Comparison of ENCODE assay signal across 22 cellular contexts in the genomic region with DNA sequence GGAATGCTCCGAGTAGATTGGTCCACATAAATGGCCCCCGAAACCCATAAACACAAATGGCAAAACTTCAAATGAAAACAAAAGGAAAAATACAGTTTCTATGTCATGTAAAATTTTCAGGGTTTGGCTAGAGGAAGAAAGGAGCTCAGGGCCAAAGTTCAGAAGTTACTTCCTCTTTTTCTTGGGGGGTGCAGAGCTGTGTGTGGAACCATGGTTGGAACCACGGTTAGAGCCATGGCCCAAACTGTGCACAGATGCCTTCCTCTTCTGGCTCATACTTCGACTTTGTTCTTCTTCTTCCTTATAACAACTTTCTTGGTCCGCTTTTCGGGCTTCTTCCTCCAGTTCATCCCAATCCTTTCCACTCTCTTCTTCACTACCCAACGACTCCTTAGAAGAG. TPM values are rescaled to one million over a fixed set of nuclear protein-coding genes. Genes with fewer than 3 reads are reported as not detected.
DNase-seq lines count a peak whose midpoint lies in the region; ATAC-seq and TF ChIP-seq lines count a peak whose summit lies in the region.
"Had no signal": no experiment of that assay in that cellular context is flagged by ENCODE, and none has a peak within 500 bp of the region (broad histone marks: within the 10 kb centered on the region; RNA-seq: fewer than 3 reads in every experiment).

No MANE protein-coding gene starts in this region.

- ATAC-seq in HG02678 (IDR thresholded peaks at IDR 0.05; ENCODE audit: unreplicated experiment) (no peak), PC-3 (no peak)
- ATAC-seq: GM23338, HCT116 had no signal

- peak; percentile 45 for DNase-seq in KBM-7
- DNase-seq in NB4 (ENCODE audit: low read depth): peak; percentile 32
- DNase-seq in RPMI8226: peak; percentile 31
- DNase-seq in T-helper 9 cell: no peak
- no peak for DNase-seq in DMS 273 (lab: John Stamatoyannopoulos, UW; ENCODE audit: unreplicated experiment)
- no peak for DNase-seq in PC-3
- DNase-seq: CD4-positive, alpha-beta T cell; COR-L47; DMS 273 treated with DMSO at 0.1 percent for 48 hours; DMS79 treated with DMSO at 0.1 percent for 48 hours; IMR-90; NCI-H1105; NCI-H146; NCI-H2029; NCI-H2227 treated with DMSO at 0.1 percent for 48 hours; NCI-H510A treated with DMSO at 0.1 percent for 48 hours; NCI-H748 treated with DMSO at 0.1 percent for 48 hours; PC-9 had no signal

- no TSS peak for BruUV-seq in PC-3 (replicated peaks; lab: Mats Ljungman, UMichigan)

- H3K9ac ChIP-seq in PC-3 (ENCODE audit: low read length): no peak overlapping the region

- no peaks in the 10 kb centered on the region for H3K27me3 ChIP-seq in PC-3 (ENCODE audit: low read length)
- H3K27me3 ChIP-seq: SJSA1 had no signal

- in situ Hi-C loops in KBM-7 (cut with MboI; ENCODE audit: low pct_unique_long_range_greater_than_20kb, low sequenced_read_pairs): no loop called here

- H3K9me3 ChIP-seq in PC-3 (ENCODE audit: low read length): no peaks in the 10 kb centered on the region
- H3K9me3 ChIP-seq: SJSA1 had no signal

- H3K9me2 ChIP-seq in PC-3 (replicated peaks; ENCODE audit: low read length): no peaks in the 10 kb centered on the region

- H4K20me1 ChIP-seq in PC-3 (ENCODE audit: low read length): no peaks in the 10 kb centered on the region

- no peak overlapping the region for H3K27ac ChIP-seq in PC-3 (ENCODE audit: low read length)
- H3K27ac ChIP-seq: PC-9, SJSA1 had no signal

- H3F3A ChIP-seq in PC-3 (ENCODE audit: low read length, unreplicated experiment): no peaks in the 10 kb centered on the region

- no peaks in the 10 kb centered on the region for H3K4me1 ChIP-seq in PC-3 (ENCODE audit: insufficient read depth, low read length)
- H3K4me1 ChIP-seq: SJSA1 had no signal

- H3K36me3 ChIP-seq in PC-3 (ENCODE audit: low read depth, low read length): no peaks in the 10 kb centered on the region
- H3K36me3 ChIP-seq: SJSA1 had no signal

- POLR2A ChIA-PET in PC-3 (lab: Charles Lee; ENCODE audit: unreplicated experiment): no interaction called here

- no peak for TF ChIP-seq CTCF in NB4 (IDR thresholded peaks at IDR 0.05; ENCODE audit: low read depth, low read length)
- no peak for TF ChIP-seq CTCF in PC-3 (conservative IDR thresholded peaks at IDR 0.05; ENCODE audit: low read depth, low read length)

- no peaks in the 10 kb centered on the region for H3K79me2 ChIP-seq in PC-3 (ENCODE audit: low read length)

- intact Hi-C loops in PC-3 (cut with micrococcal nuclease): no loop called here

- CTCF ChIA-PET in PC-3 (lab: Charles Lee): no interaction called here

- no peak overlapping the region for H3K4me3 ChIP-seq in NB4 (ENCODE audit: low read depth, low read length)
- H3K4me3 ChIP-seq in PC-3 (ENCODE audit: low read length): no peak overlapping the region
- H3K4me3 ChIP-seq: GM23338, PC-9, SJSA1 had no signal

- H2AFZ ChIP-seq in PC-3 (ENCODE audit: low read length): no peak overlapping the region
- H2AFZ ChIP-seq: GM23338, PC-9 had no signal

- H3K4me2 ChIP-seq in PC-3 (ENCODE audit: low read length): no peak overlapping the region
- H3K4me2 ChIP-seq: GM23338, PC-9 had no signal

- TF ChIP-seq POLR2A in NB4 (IDR thresholded peaks at IDR 0.05; ENCODE audit: extremely low read depth, insufficient read length): no peak

RNA-seq across cellular contexts. Expression of a gene that starts 51.7 kb away (rescaled TPM):
- total RNA-seq in PC-3 (2014; rRNA removed): 99.3 and 105 TPM in 2 replicates
- total RNA-seq: SJSA1 had no signal

Comparison
In these comparisons a context has a peak if more than half of its experiments do, and no peak if none do; other contexts are left out.
1. DNase-seq: peak in KBM-7 (single experiment), NB4 (single experiment) and RPMI8226 (single experiment); none in T-helper 9 cell (single experiment), DMS 273 (single experiment) and PC-3 (single experiment).